ENCODE assay signal across 5 cellular contexts in the genomic region with DNA sequence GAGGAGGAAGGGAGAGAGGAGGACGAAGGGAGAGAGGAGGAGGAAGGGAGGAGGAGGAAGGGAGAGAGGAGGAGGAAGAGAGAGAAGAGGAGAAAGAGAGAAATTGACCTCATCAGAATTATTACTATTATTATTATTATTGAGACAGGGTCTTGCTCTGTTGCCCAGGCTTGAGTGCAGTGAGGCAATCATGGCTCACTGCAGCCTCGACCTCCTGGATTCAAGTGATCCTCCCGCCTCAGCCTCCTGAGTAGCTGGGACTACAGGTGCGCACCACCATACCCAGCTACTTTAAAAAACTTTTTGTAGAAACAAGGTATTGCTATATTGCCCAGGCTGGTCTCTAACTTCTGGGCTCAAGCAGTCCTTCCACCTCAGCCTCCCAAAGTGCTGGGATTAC. TPM values are rescaled to one million over a fixed set of nuclear protein-coding genes. Genes with fewer than 3 reads are reported as not detected.
"Had no signal": no experiment of that assay in that cellular context is flagged by ENCODE, and none has a peak within 500 bp of the region (broad histone marks: within the 10 kb centered on the region; RNA-seq: fewer than 3 reads in every experiment).

No MANE protein-coding gene starts in this region.

RNA-seq across cellular contexts. Expression of a gene that starts 39.2 kb away (rescaled TPM):
- total RNA-seq: GM23248, H4, H7, HT1080 had no signal
- polyA plus RNA-seq: GM23248, IgD-negative memory B cell had no signal
